In genomic region chr21:44897326-44898010, GRCh38 we compare ENCODE assay signal across 15 cellular contexts. TPM values are rescaled to one million over a fixed set of nuclear protein-coding genes. Genes with fewer than 3 reads are reported as not detected.
DNase-seq lines count a peak whose midpoint lies in the region; ATAC-seq, FAIRE-seq and TF ChIP-seq lines count a peak whose summit lies in the region.
"Had no signal": no experiment of that assay in that cellular context is flagged by ENCODE, and none has a peak within 500 bp of the region (broad histone marks: within the 10 kb centered on the region; RNA-seq: fewer than 3 reads in every experiment).

No MANE protein-coding gene starts in this region.

- peaks cover 0 to 3% (median 0%) of the 10 kb centered on the region in 7 donors for H3K9me3 Mint-ChIP-seq in CD14-positive monocyte
- H3K9me3 Mint-ChIP-seq: T-helper 1 cell treated with Interleukin-12 subunit alpha and Interleukin-12 subunit beta and Interleukin-4 antibody, amounts not matched to agents 30 μg/mL and 1 μg/mL, for 36 hours had no signal

- H3K9ac ChIP-seq in IMR-90 (ENCODE audit: low read depth, low read length) (no peak overlapping the region), K562 (ENCODE audit: insufficient read depth in 1 of 2, low read depth in 2 of 2, low read length in 2 of 2) (0 out of 4 replicates have a peak overlapping the region, but pooled peaks of 1 of the 2 experiments have one; percentile 43)

- H4K20me1 ChIP-seq in IMR-90 (ENCODE audit: insufficient read depth, low read length) (no peaks in the 10 kb centered on the region), K562 (replicated peaks; ENCODE audit: control insufficient read depth, insufficient read depth, low read length) (peaks cover 17% of the 10 kb centered on the region; the same call in 1 of the 2 replicates)

- H3K4me3 ChIP-seq in IMR-90 (ENCODE audit: insufficient read depth, low read depth, low read length) (no peak overlapping the region), K562 (no peak overlapping the region), lower lobe of right lung (no peak overlapping the region), ovary (no peak overlapping the region)
- H3K4me3 ChIP-seq: psoas muscle had no signal

- H4K91ac ChIP-seq in IMR-90 (ENCODE audit: insufficient read depth, low read depth, low read length), result no peak overlapping the region

- POLR2A ChIA-PET in IMR-90 (lab: Charles Lee; ENCODE audit: unreplicated experiment) (no interaction called here), K562 (lab: Yijun Ruan, JAX) (interaction anchor here (0.6 to 1.5 kb wide), 6 partner anchors 10 to 340 kb away, joined by 3 to 4 read pairs (median 3); no protein-coding TSS in a partner anchor)

- intact Hi-C loops in CD14-positive monocyte (cut with micrococcal nuclease) (no loop called here), IMR-90 (cut with micrococcal nuclease) (no loop called here), K562 (cut with micrococcal nuclease) (no loop called here), lower lobe of right lung (cut with DNase I) (no loop called here), ovary (cut with DNase I) (no loop called here)

- BruUV-seq in IMR-90 (replicated peaks; lab: Mats Ljungman, UMichigan) (no TSS peak), K562 (replicated peaks; lab: Mats Ljungman, UMichigan) (no TSS peak)

- H3K4me1 ChIP-seq in IMR-90 (ENCODE audit: control insufficient read depth, insufficient read depth, low read length) (no peaks in the 10 kb centered on the region), K562 (replicated peaks in 1 of 2; ENCODE audit: control insufficient read depth in 2 of 2, insufficient read depth in 2 of 2, low read length in 2 of 2) (peaks cover 6 to 64% of the 10 kb centered on the region in 2 experiments), lower lobe of right lung (peaks cover 18% of the 10 kb centered on the region), ovary (ENCODE audit: insufficient read depth) (no peaks in the 10 kb centered on the region)
- H3K4me1 ChIP-seq: psoas muscle had no signal

- no peak overlapping the region for H4K8ac ChIP-seq in IMR-90 (ENCODE audit: low read depth in 2 of 2, low read length in 2 of 2)

- no peak overlapping the region for H2BK15ac ChIP-seq in IMR-90 (ENCODE audit: low read depth, low read length)

- H3K4me2 ChIP-seq in IMR-90 (ENCODE audit: low read depth, low read length) (no peak overlapping the region), K562 (ENCODE audit: insufficient read depth, low read length) (peak overlapping the region; percentile 17; the same call in 1 of the 2 replicates)

- peaks cover 74% of the 10 kb centered on the region for H3K27me3 ChIP-seq in IMR-90 (ENCODE audit: control insufficient read depth, insufficient read depth, low read length)
- peaks cover 37 to 81% of the 10 kb centered on the region in 2 experiments for H3K27me3 ChIP-seq in K562 (ENCODE audit: control insufficient read depth in 2 of 2, insufficient read depth in 2 of 2, low read length in 2 of 2)
- H3K27me3 ChIP-seq in lower lobe of right lung (ENCODE audit: low read depth), result no peaks in the 10 kb centered on the region
- no peaks in the 10 kb centered on the region for H3K27me3 ChIP-seq in ovary

- no peaks in the 10 kb centered on the region for H3K27me3 Mint-ChIP-seq in CD14-positive monocyte (ENCODE audit: low read depth in 3 of 3)

- CTCF ChIA-PET in IMR-90 (lab: Yijun Ruan, JAX), result no interaction called here
- CTCF ChIA-PET in K562 (lab: Yijun Ruan, JAX; ENCODE audit: low intra/inter-chr PET ratio), result no interaction called here

- dilution Hi-C loops in IMR-90 (cut with HindIII; ENCODE audit: low sequenced_read_pairs, unreplicated experiment), result no loop called here

- no peak overlapping the region for H3K18ac ChIP-seq in IMR-90 (ENCODE audit: low read depth, low read length)

- H2BK20ac ChIP-seq in IMR-90 (ENCODE audit: low read depth, low read length), result no peak overlapping the region

- no peak overlapping the region for H3K4ac ChIP-seq in IMR-90 (ENCODE audit: low read depth, low read length)

- H4K5ac ChIP-seq in IMR-90 (ENCODE audit: low read depth, low read length), result no peak overlapping the region

- H3K36me3 Mint-ChIP-seq in CD14-positive monocyte, result peaks cover 69 to 99% of the 10 kb centered on the region in 2 donors

- no peak overlapping the region for H3K4me3 Mint-ChIP-seq in CD14-positive monocyte
- H3K4me3 Mint-ChIP-seq: T-helper 1 cell treated with Interleukin-12 subunit alpha and Interleukin-12 subunit beta and Interleukin-4 antibody, amounts not matched to agents 30 μg/mL and 1 μg/mL, for 36 hours had no signal

- no peak overlapping the region for H2AK5ac ChIP-seq in IMR-90 (ENCODE audit: low read depth, low read length)

- no peak overlapping the region for H2AFZ ChIP-seq in IMR-90 (replicated peaks; ENCODE audit: low read length, poor library complexity)
- peak overlapping the region; percentile 34 for H2AFZ ChIP-seq in K562 (ENCODE audit: low read depth, low read length)

- H3K36me3 ChIP-seq in IMR-90 (ENCODE audit: control insufficient read depth, insufficient read depth, low read length) (no peaks in the 10 kb centered on the region), K562 (ENCODE audit: control insufficient read depth, insufficient read depth, low read length) (no peaks in the 10 kb centered on the region; the same call in 2 of the 3 replicates), lower lobe of right lung (peaks cover 39% of the 10 kb centered on the region), ovary (no peaks in the 10 kb centered on the region)

- no peak overlapping the region for H2BK5ac ChIP-seq in IMR-90 (ENCODE audit: low read depth, low read length, poor library complexity, severe bottlenecking)

- WGBS in IMR-90 (ENCODE audit: extremely low coverage in 2 of 2, insufficient read length in 1 of 2), 2 experiments, result no CpG with 5 or more reads among the region's 21 CpGs
- WGBS in K562 (ENCODE audit: insufficient coverage, low coverage, missing lambda C conversion rate), result 34% methylated on average over 21 of the region's 21 CpGs
- WGBS in ovary, 3 donors, result 79 to 83% (median 82%) methylated on average over 21 of the region's 21 CpGs

- peak overlapping the region; percentile 33 for H2AK9ac ChIP-seq in IMR-90 (replicated peaks; ENCODE audit: low read depth, low read length, poor library complexity)

- H3K23ac ChIP-seq in IMR-90 (ENCODE audit: low read depth, low read length), result no peak overlapping the region

- DNase-seq in CD14-positive monocyte (ENCODE audit: low spot score) (no peak), IMR-90 (no peak), K562 (ENCODE audit: extremely low read depth in 1 of 4, low spot score in 3 of 4) (peak; percentile 50 to 68 (median 53)), lower lobe of right lung (peak; percentile 77), MV-4-11 (lab: John Stamatoyannopoulos, UW) (no peak), ovary (no peak), GM19239 (ENCODE audit: insufficient read length, low spot score) (no peak)
- DNase-seq: activated T-cell treated with anti-CD3 and anti-CD28 coated beads for 4 hours; effector memory CD4-positive, alpha-beta T cell; stimulated activated CD4-positive, alpha-beta T cell treated with anti-CD3 and anti-CD28 coated beads, Interleukin-2, amount 100 ng/mL, for 48 hours; stimulated activated naive CD4-positive, alpha-beta T cell treated with Interleukin-2 at 50 U/mL for 16 hours had no signal

- H3K79me2 ChIP-seq in K562 (ENCODE audit: control insufficient read depth, insufficient read depth, low read length), result no peaks in the 10 kb centered on the region

- TF ChIP-seq EP300 in K562 (IDR thresholded peaks at IDR 0.05; ENCODE audit: low read length) (no peak), ovary (IDR thresholded peaks at IDR 0.05) (no peak)

- H3K9me1 ChIP-seq in IMR-90 (ENCODE audit: insufficient read depth, low read length) (0 out of 2 replicates have a peak, but pooled peaks cover 7% of the 10 kb centered on the region), K562 (ENCODE audit: control insufficient read depth, insufficient read depth, low read length) (no peaks in the 10 kb centered on the region)

- H3K79me1 ChIP-seq in IMR-90 (ENCODE audit: low read depth in 1 of 2, low read length in 2 of 2), result no peaks in the 10 kb centered on the region

- TF ChIP-seq RAD21 in IMR-90 (IDR thresholded peaks at IDR 0.05; ENCODE audit: low read length) (no peak), K562 (CRISPR knock-in tag; conservative IDR thresholded peaks at IDR 0.05 in 1 of 2, IDR thresholded peaks at IDR 0.05 in 1 of 2) (no peak)

- H3K4me1 Mint-ChIP-seq in CD14-positive monocyte, result peaks cover 26% of the 10 kb centered on the region

- H2BK120ac ChIP-seq in IMR-90 (ENCODE audit: low read depth, low read length), result no peak overlapping the region

- in situ Hi-C loops in IMR-90 (cut with MboI; ENCODE audit: low sequenced_read_pairs), result no loop called here
- in situ Hi-C loops in K562 (cut with MboI), result no loop called here

- ATAC-seq in IMR-90 (ENCODE audit: low read depth) (no peak), K562 (peak; percentile 88), lower lobe of right lung (peak; percentile 36 to 72), HG02938 (IDR thresholded peaks at IDR 0.05; ENCODE audit: unreplicated experiment) (no peak)

- H3K56ac ChIP-seq in IMR-90 (ENCODE audit: extremely low read depth, insufficient read depth, low read length), result no peak overlapping the region

- peak overlapping the region in 5 of 7 donors; percentile 52 to 86 (median 68) for H3K27ac Mint-ChIP-seq in CD14-positive monocyte
- H3K27ac Mint-ChIP-seq: T-helper 1 cell treated with Interleukin-12 subunit alpha and Interleukin-12 subunit beta and Interleukin-4 antibody, amounts not matched to agents 30 μg/mL and 1 μg/mL, for 36 hours had no signal

- TF ChIP-seq CTCF in CD14-positive monocyte (IDR thresholded peaks at IDR 0.05) (no peak), IMR-90 (conservative IDR thresholded peaks at IDR 0.05; ENCODE audit: low read depth, low read length) (no peak), K562 (IDR thresholded peaks at IDR 0.05 in 2 of 3, conservative IDR thresholded peaks at IDR 0.05 in 1 of 3; ENCODE audit: insufficient read depth in 2 of 3, low read depth in 1 of 3, low read length in 3 of 3) (no peak), lower lobe of right lung (IDR thresholded peaks at IDR 0.05) (no peak), ovary (IDR thresholded peaks at IDR 0.05) (no peak)

- no peak overlapping the region for H3K14ac ChIP-seq in IMR-90 (replicated peaks; ENCODE audit: low read depth, low read length)

- no peak for TF ChIP-seq POLR2A in IMR-90 (IDR thresholded peaks at IDR 0.05; ENCODE audit: low read depth, low read length)
- TF ChIP-seq POLR2A in K562 (conservative IDR thresholded peaks at IDR 0.05), result no peak
- no peak for TF ChIP-seq POLR2A in ovary (IDR thresholded peaks at IDR 0.05)

- H3K9me3 ChIP-seq in IMR-90 (ENCODE audit: control insufficient read depth, insufficient read depth, low read length) (no peaks in the 10 kb centered on the region), K562 (replicated peaks; ENCODE audit: control insufficient read depth, insufficient read depth, low read depth, low read length) (peaks cover 9% of the 10 kb centered on the region), lower lobe of right lung (no peaks in the 10 kb centered on the region), ovary (no peaks in the 10 kb centered on the region)
- H3K9me3 ChIP-seq: psoas muscle had no signal

- FAIRE-seq in K562 (lab: Jason Lieb, UNC) (peak; percentile 87), GM19239 (lab: Jason Lieb, UNC) (no peak)

- H3K27ac ChIP-seq in IMR-90 (ENCODE audit: insufficient read depth, low read length) (no peak overlapping the region), K562 (ENCODE audit: extremely low read depth, low read depth, low read length) (no peak overlapping the region), lower lobe of right lung (no peak overlapping the region), ovary (no peak overlapping the region)
- H3K27ac ChIP-seq: C4-2B, psoas muscle had no signal

RNA-seq across cellular contexts. Expression of gene ITGB2, which starts 23.2 kb away (rescaled TPM):
- polyA plus RNA-seq in CD14-positive monocyte (1,000 to 10,000 TPM; 1,470 to 1,628 TPM), IMR-90 (2012; rRNA removed) (0.14 TPM in 1 of 2 replicates, not detected in the other), K562 (2011; rRNA removed) (0.20 and 1.6 TPM in 2 replicates), K562 (2014; fragmentation: Illumina TruSeq; extraction: Trizol) (0.24 and 0.25 TPM in 2 replicates), K562 (2014; fragmentation: Nextera tagmentation; extraction: Ambion mirVana) (not detected), K562 (2014; rRNA removed) (0.57 and 0.60 TPM in 2 replicates), ovary (10 to 100 TPM; 13.0 to 31.1 TPM)
- total RNA-seq in IMR-90 (2012; rRNA removed) (not detected in 2 replicates), K562 (2014; rRNA removed) (0.78 and 1.0 TPM in 2 replicates), K562 (2014; rRNA removed; fragmentation: Illumina TruSeq; extraction: Trizol) (0.07 and 0.22 TPM in 2 replicates), K562 (2015; rRNA removed; fragmentation: Illumina TruSeq; extraction: Trizol) (0.49 and 0.51 TPM in 2 replicates), K562 (2021) (1.2 and 1.3 TPM in 2 replicates), lower lobe of right lung (468 TPM), ovary (10 to 100 TPM in 6 of 7 donors, 1 to 10 TPM in 1; 9.6 to 58.3 (median 17.6) TPM)
- 0.06 and 0.15 TPM in 2 replicates for polyA plus RNA-seq in IMR-90 (2012; cell fraction: cytosol; rRNA removed)
- 0.07 TPM in 1 of 2 replicates, not detected in the other for polyA plus RNA-seq in IMR-90 (2012; cell fraction: nucleus; rRNA removed; ENCODE audit: low replicate concordance)
- 0.69 and 1.4 TPM in 2 replicates for total RNA-seq in K562 (2011; cell fraction: chromatin; rRNA removed; ENCODE audit: low replicate concordance)
- 1.0 and 1.3 TPM in 2 replicates for total RNA-seq in K562 (2011; cell fraction: nucleolus; rRNA removed)
- 0.23 and 0.29 TPM in 2 replicates for total RNA-seq in K562 (2011; cell fraction: nucleoplasm; rRNA removed)
- polyA plus RNA-seq in K562 (2011; cell fraction: cytosol; rRNA removed), result 0.33 and 1.3 TPM in 2 replicates
- polyA plus RNA-seq in K562 (2011; cell fraction: nucleus; rRNA removed), result 2.0 and 3.1 TPM in 2 replicates
- 0.77 and 5.1 TPM in 2 replicates for polyA plus RNA-seq in K562 (2012)
- polyA minus RNA-seq in K562 (2011; rRNA and poly(A)+ RNA removed), result 0.04 and 0.57 TPM in 2 replicates
- polyA minus RNA-seq in K562 (2011; cell fraction: cytosol; rRNA and poly(A)+ RNA removed), result 1.0 and 4.8 TPM in 2 replicates
- polyA minus RNA-seq in K562 (2011; cell fraction: nucleus; rRNA and poly(A)+ RNA removed), result 0.27 and 1.8 TPM in 2 replicates

RNA-seq across cellular contexts. Expression of gene PTTG1IP, which starts 24.0 kb away (rescaled TPM):
- polyA plus RNA-seq in CD14-positive monocyte, result 100 to 1,000 TPM; 206 to 238 TPM
- 194 and 230 TPM in 2 replicates for total RNA-seq in IMR-90 (2012; rRNA removed)
- 156 and 167 TPM in 2 replicates for polyA plus RNA-seq in IMR-90 (2012; rRNA removed)
- polyA plus RNA-seq in IMR-90 (2012; cell fraction: cytosol; rRNA removed), result 112 and 137 TPM in 2 replicates
- polyA plus RNA-seq in IMR-90 (2012; cell fraction: nucleus; rRNA removed; ENCODE audit: low replicate concordance), result 67.9 and 125 TPM in 2 replicates
- total RNA-seq in K562 (2011; cell fraction: chromatin; rRNA removed; ENCODE audit: low replicate concordance), result 109 and 139 TPM in 2 replicates
- total RNA-seq in K562 (2011; cell fraction: nucleolus; rRNA removed), result 131 and 151 TPM in 2 replicates
- 146 and 174 TPM in 2 replicates for total RNA-seq in K562 (2011; cell fraction: nucleoplasm; rRNA removed)
- total RNA-seq in K562 (2014; rRNA removed), result 85.4 and 97.6 TPM in 2 replicates
- total RNA-seq in K562 (2014; rRNA removed; fragmentation: Illumina TruSeq; extraction: Trizol), result 65.7 and 66.2 TPM in 2 replicates
- total RNA-seq in K562 (2015; rRNA removed; fragmentation: Illumina TruSeq; extraction: Trizol), result 92.9 and 98.7 TPM in 2 replicates
- total RNA-seq in K562 (2021), result 99.3 and 99.5 TPM in 2 replicates
- polyA plus RNA-seq in K562 (2011; rRNA removed), result 92.4 and 138 TPM in 2 replicates
- polyA plus RNA-seq in K562 (2011; cell fraction: cytosol; rRNA removed), result 79.9 and 115 TPM in 2 replicates
- 69.1 and 123 TPM in 2 replicates for polyA plus RNA-seq in K562 (2011; cell fraction: nucleus; rRNA removed)
- 77.4 and 167 TPM in 2 replicates for polyA plus RNA-seq in K562 (2012)
- 77.0 and 77.8 TPM in 2 replicates for polyA plus RNA-seq in K562 (2014; fragmentation: Illumina TruSeq; extraction: Trizol)
- polyA plus RNA-seq in K562 (2014; fragmentation: Nextera tagmentation; extraction: Ambion mirVana), result 1 to 10 TPM; 5.0 to 9.2 TPM
- 82.4 and 86.9 TPM in 2 replicates for polyA plus RNA-seq in K562 (2014; rRNA removed)
- 54.1 and 70.2 TPM in 2 replicates for polyA minus RNA-seq in K562 (2011; rRNA and poly(A)+ RNA removed)
- polyA minus RNA-seq in K562 (2011; cell fraction: cytosol; rRNA and poly(A)+ RNA removed), result 69.1 and 114 TPM in 2 replicates
- 17.4 and 40.2 TPM in 2 replicates for polyA minus RNA-seq in K562 (2011; cell fraction: nucleus; rRNA and poly(A)+ RNA removed)
- 209 TPM for total RNA-seq in lower lobe of right lung
- 100 to 1,000 TPM; 133 to 226 (median 143) TPM for total RNA-seq in ovary
- 100 to 1,000 TPM; 144 to 420 TPM for polyA plus RNA-seq in ovary

RNA-seq across cellular contexts. Expression of gene SLX9, which starts 42.4 kb away (rescaled TPM):
- 1 to 10 TPM; 7.5 to 9.0 TPM for polyA plus RNA-seq in CD14-positive monocyte
- total RNA-seq in IMR-90 (2012; rRNA removed), result 10.4 and 17.5 TPM in 2 replicates
- polyA plus RNA-seq in IMR-90 (2012; rRNA removed), result 21.7 and 27.4 TPM in 2 replicates
- 29.5 and 45.6 TPM in 2 replicates for polyA plus RNA-seq in IMR-90 (2012; cell fraction: cytosol; rRNA removed)
- 26.6 and 28.5 TPM in 2 replicates for polyA plus RNA-seq in IMR-90 (2012; cell fraction: nucleus; rRNA removed; ENCODE audit: low replicate concordance)
- 18.9 and 29.0 TPM in 2 replicates for total RNA-seq in K562 (2011; cell fraction: chromatin; rRNA removed; ENCODE audit: low replicate concordance)
- 22.8 and 25.7 TPM in 2 replicates for total RNA-seq in K562 (2011; cell fraction: nucleolus; rRNA removed)
- 14.8 and 16.0 TPM in 2 replicates for total RNA-seq in K562 (2011; cell fraction: nucleoplasm; rRNA removed)
- 65.2 and 66.8 TPM in 2 replicates for total RNA-seq in K562 (2014; rRNA removed)
- total RNA-seq in K562 (2014; rRNA removed; fragmentation: Illumina TruSeq; extraction: Trizol), result 11.2 and 14.8 TPM in 2 replicates
- 18.5 and 20.3 TPM in 2 replicates for total RNA-seq in K562 (2015; rRNA removed; fragmentation: Illumina TruSeq; extraction: Trizol)
- 71.2 and 75.5 TPM in 2 replicates for total RNA-seq in K562 (2021)
- 13.5 and 16.5 TPM in 2 replicates for polyA plus RNA-seq in K562 (2011; rRNA removed)
- polyA plus RNA-seq in K562 (2011; cell fraction: cytosol; rRNA removed), result 14.3 and 38.6 TPM in 2 replicates
- 10.2 and 19.3 TPM in 2 replicates for polyA plus RNA-seq in K562 (2011; cell fraction: nucleus; rRNA removed)
- polyA plus RNA-seq in K562 (2012), result 34.2 and 36.9 TPM in 2 replicates
- 8.2 and 18.9 TPM in 2 replicates for polyA plus RNA-seq in K562 (2014; fragmentation: Illumina TruSeq; extraction: Trizol)
- 1 to 10 TPM; 1.2 to 1.8 TPM for polyA plus RNA-seq in K562 (2014; fragmentation: Nextera tagmentation; extraction: Ambion mirVana)
- 54.4 and 60.2 TPM in 2 replicates for polyA plus RNA-seq in K562 (2014; rRNA removed)
- polyA minus RNA-seq in K562 (2011; rRNA and poly(A)+ RNA removed), result 16.0 and 22.8 TPM in 2 replicates
- 25.3 and 31.3 TPM in 2 replicates for polyA minus RNA-seq in K562 (2011; cell fraction: cytosol; rRNA and poly(A)+ RNA removed)
- 3.8 and 5.3 TPM in 2 replicates for polyA minus RNA-seq in K562 (2011; cell fraction: nucleus; rRNA and poly(A)+ RNA removed)
- total RNA-seq in lower lobe of right lung, result 15.7 TPM
- total RNA-seq in ovary, result 10 to 100 TPM in 6 of 7 donors, 1 to 10 TPM in 1; 5.6 to 24.1 (median 17.2) TPM
- 10 to 100 TPM in 1 of 2 donors, 1 to 10 TPM in 1; 5.6 to 14.0 TPM for polyA plus RNA-seq in ovary

Comparison
In these comparisons a context has a peak if more than half of its experiments do, and no peak if none do; other contexts are left out.
1. DNase-seq: peak in K562 (4 of 4) and lower lobe of right lung (single experiment); none in CD14-positive monocyte (single experiment), IMR-90 (single experiment), MV-4-11 (single experiment), ovary (0 of 5) and GM19239 (single experiment).
2. ATAC-seq: peak in K562 (single experiment) and lower lobe of right lung (2 of 2); none in IMR-90 (single experiment) and HG02938 (single experiment).